ENCODE assay signal across 14 cellular contexts in genomic region chr17:17857496-17857895, GRCh38. TPM values are rescaled to one million over a fixed set of nuclear protein-coding genes. Genes with fewer than 3 reads are reported as not detected.
DNase-seq lines count a peak whose midpoint lies in the region; ATAC-seq and TF ChIP-seq lines count a peak whose summit lies in the region.
"Had no signal": no experiment of that assay in that cellular context is flagged by ENCODE, and none has a peak within 500 bp of the region (broad histone marks: within the 10 kb centered on the region; RNA-seq: fewer than 3 reads in every experiment).

No MANE protein-coding gene starts in this region.

- H3K27me3 ChIP-seq in endodermal cell (ENCODE audit: control insufficient read depth, insufficient read depth, low read length, poor library complexity, severe bottlenecking) (no peaks in the 10 kb centered on the region), thyroid gland (no peaks in the 10 kb centered on the region)

- H3K36me3 Mint-ChIP-seq in activated naive CD4-positive, alpha-beta T cell treated with anti-CD3 and anti-CD28 coated beads, Interleukin-2, amount 10 ng/mL, durations not matched to agents 7 days and 5 days = peaks cover 7% of the 10 kb centered on the region
- H3K36me3 Mint-ChIP-seq in activated naive CD4-positive, alpha-beta T cell treated with anti-CD3 and anti-CD28 coated beads, Interleukin-2, amount 50 U/mL, for 72 hours = peaks cover 4% of the 10 kb centered on the region in 2 donors
- no peaks in the 10 kb centered on the region for H3K36me3 Mint-ChIP-seq in endodermal cell (ENCODE audit: low read depth)
- H3K36me3 Mint-ChIP-seq in activated T-helper 1 cell treated with anti-CD3 and anti-CD28 coated beads, Interleukin-12 subunit alpha, Interleukin-12 subunit beta, Interleukin-2, Interleukin-4 antibody, amounts not matched to agents 30 ng/mL and 10 ng/mL and 1 ng/mL, durations not matched to agents 14 hours and 24 hours and 36 hours (ENCODE audit: low read depth) = peaks cover 3% of the 10 kb centered on the region

- TF ChIP-seq CTCF in endodermal cell (conservative IDR thresholded peaks at IDR 0.05) = no peak
- TF ChIP-seq CTCF in thyroid gland (IDR thresholded peaks at IDR 0.05) = no peak

- intact Hi-C loops in thyroid gland (cut with DNase I) = loop anchor here (10.0 kb wide), 1 partner anchor 177 kb away; the partner anchor contains the start of genes ATPAF2 and GID4
- intact Hi-C loops in activated T-helper 1 cell treated with anti-CD3 and anti-CD28 coated beads, Interleukin-12 subunit alpha, Interleukin-12 subunit beta, Interleukin-2, Interleukin-4 antibody, amounts not matched to agents 30 ng/mL and 10 ng/mL and 1 ng/mL, durations not matched to agents 14 hours and 24 hours and 36 hours (cut with micrococcal nuclease) = no loop called here

- WGBS in endodermal cell (ENCODE audit: insufficient coverage in 1 of 2, insufficient read length in 1 of 2), 2 experiments = 66 to 92% methylated on average over 2 to 4 of the region's 4 CpGs
- 95 to 98% methylated on average over 4 of the region's 4 CpGs for WGBS in thyroid gland, 2 donors

- no peaks in the 10 kb centered on the region for H3K9me3 Mint-ChIP-seq in activated naive CD4-positive, alpha-beta T cell treated with anti-CD3 and anti-CD28 coated beads, Interleukin-2, amount 10 ng/mL, durations not matched to agents 7 days and 5 days
- no peaks in the 10 kb centered on the region for H3K9me3 Mint-ChIP-seq in activated naive CD4-positive, alpha-beta T cell treated with anti-CD3 and anti-CD28 coated beads, Interleukin-2, amount 50 U/mL, for 72 hours
- H3K9me3 Mint-ChIP-seq in endodermal cell = no peaks in the 10 kb centered on the region
- H3K9me3 Mint-ChIP-seq in activated T-helper 1 cell treated with anti-CD3 and anti-CD28 coated beads, Interleukin-12 subunit alpha, Interleukin-12 subunit beta, Interleukin-2, Interleukin-4 antibody, amounts not matched to agents 30 ng/mL and 10 ng/mL and 1 ng/mL, durations not matched to agents 14 hours and 24 hours and 36 hours = no peaks in the 10 kb centered on the region
- H3K9me3 Mint-ChIP-seq: CD4-positive, alpha-beta T cell had no signal

- H3K4me1 Mint-ChIP-seq in activated naive CD4-positive, alpha-beta T cell treated with anti-CD3 and anti-CD28 coated beads, Interleukin-2, amount 10 ng/mL, durations not matched to agents 7 days and 5 days = peaks cover 45% of the 10 kb centered on the region
- H3K4me1 Mint-ChIP-seq in endodermal cell = peaks cover 1% of the 10 kb centered on the region
- peaks cover 38% of the 10 kb centered on the region for H3K4me1 Mint-ChIP-seq in activated T-helper 1 cell treated with anti-CD3 and anti-CD28 coated beads, Interleukin-12 subunit alpha, Interleukin-12 subunit beta, Interleukin-2, Interleukin-4 antibody, amounts not matched to agents 30 ng/mL and 10 ng/mL and 1 ng/mL, durations not matched to agents 14 hours and 24 hours and 36 hours (ENCODE audit: low read depth)

- TF ChIP-seq POLR2A in thyroid gland (IDR thresholded peaks at IDR 0.05) = no peak

- H3K9me3 ChIP-seq in endodermal cell (ENCODE audit: control insufficient read depth, low read length) (no peaks in the 10 kb centered on the region), thyroid gland (no peaks in the 10 kb centered on the region)
- H3K9me3 ChIP-seq: A549, Caco-2, HAP-1 had no signal

- H3K27ac ChIP-seq in endodermal cell (ENCODE audit: low read depth, low read length) (no peak overlapping the region), thyroid gland (peak overlapping the region in 2 of 3 donors; percentile 67 to 76)
- H3K27ac ChIP-seq: 22Rv1, A549, C4-2B had no signal

- H3K27ac Mint-ChIP-seq in activated naive CD4-positive, alpha-beta T cell treated with anti-CD3 and anti-CD28 coated beads, Interleukin-2, amount 10 ng/mL, durations not matched to agents 7 days and 5 days = peak overlapping the region; percentile 14
- no peak overlapping the region for H3K27ac Mint-ChIP-seq in activated naive CD4-positive, alpha-beta T cell treated with anti-CD3 and anti-CD28 coated beads, Interleukin-2, amount 50 U/mL, for 72 hours
- no peak overlapping the region for H3K27ac Mint-ChIP-seq in endodermal cell
- no peak overlapping the region for H3K27ac Mint-ChIP-seq in activated T-helper 1 cell treated with anti-CD3 and anti-CD28 coated beads, Interleukin-12 subunit alpha, Interleukin-12 subunit beta, Interleukin-2, Interleukin-4 antibody, amounts not matched to agents 30 ng/mL and 10 ng/mL and 1 ng/mL, durations not matched to agents 14 hours and 24 hours and 36 hours
- H3K27ac Mint-ChIP-seq: CD4-positive, alpha-beta T cell had no signal

- no peak overlapping the region for H3K4me3 Mint-ChIP-seq in activated naive CD4-positive, alpha-beta T cell treated with anti-CD3 and anti-CD28 coated beads, Interleukin-2, amount 10 ng/mL, durations not matched to agents 7 days and 5 days
- H3K4me3 Mint-ChIP-seq in endodermal cell = no peak overlapping the region
- H3K4me3 Mint-ChIP-seq in activated T-helper 1 cell treated with anti-CD3 and anti-CD28 coated beads, Interleukin-12 subunit alpha, Interleukin-12 subunit beta, Interleukin-2, Interleukin-4 antibody, amounts not matched to agents 30 ng/mL and 10 ng/mL and 1 ng/mL, durations not matched to agents 14 hours and 24 hours and 36 hours = no peak overlapping the region
- H3K4me3 Mint-ChIP-seq: CD4-positive, alpha-beta T cell had no signal

- ATAC-seq in activated naive CD4-positive, alpha-beta T cell treated with anti-CD3 and anti-CD28 coated beads, Interleukin-2, amount 50 U/mL, for 72 hours = no peak
- ATAC-seq in HG03565 (IDR thresholded peaks at IDR 0.05; ENCODE audit: unreplicated experiment) = no peak
- ATAC-seq: A549 had no signal

- H3K4me3 ChIP-seq in endodermal cell (ENCODE audit: low read length) (no peak overlapping the region), thyroid gland (replicated peaks in 1 of 3) (no peak overlapping the region)
- H3K4me3 ChIP-seq: A549, HAP-1 had no signal

- CTCF ChIA-PET in activated naive CD4-positive, alpha-beta T cell treated with anti-CD3 and anti-CD28 coated beads, Interleukin-2, amount 10 ng/mL, durations not matched to agents 7 days and 5 days (lab: Charles Lee) = interaction anchor here (0.6 to 10.2 kb wide), 6 partner anchors 22 to 176 kb away, joined by 3 to 95 read pairs (median 4); no protein-coding TSS in a partner anchor

- no peaks in the 10 kb centered on the region for H3K27me3 Mint-ChIP-seq in activated naive CD4-positive, alpha-beta T cell treated with anti-CD3 and anti-CD28 coated beads, Interleukin-2, amount 10 ng/mL, durations not matched to agents 7 days and 5 days
- H3K27me3 Mint-ChIP-seq in endodermal cell (ENCODE audit: insufficient read depth) = no peaks in the 10 kb centered on the region
- H3K27me3 Mint-ChIP-seq in activated T-helper 1 cell treated with anti-CD3 and anti-CD28 coated beads, Interleukin-12 subunit alpha, Interleukin-12 subunit beta, Interleukin-2, Interleukin-4 antibody, amounts not matched to agents 30 ng/mL and 10 ng/mL and 1 ng/mL, durations not matched to agents 14 hours and 24 hours and 36 hours (ENCODE audit: insufficient read depth) = no peaks in the 10 kb centered on the region
- H3K27me3 Mint-ChIP-seq: CD4-positive, alpha-beta T cell had no signal

- no peak for DNase-seq in activated naive CD4-positive, alpha-beta T cell treated with anti-CD3 and anti-CD28 coated beads, Interleukin-2, amount 10 ng/mL, durations not matched to agents 7 days and 5 days
- DNase-seq in activated naive CD4-positive, alpha-beta T cell treated with anti-CD3 and anti-CD28 coated beads, Interleukin-2, amount 50 U/mL, for 72 hours (ENCODE audit: low spot score in 2 of 2) = no peak
- peak; percentile 38 for DNase-seq in endodermal cell
- no peak for DNase-seq in thyroid gland
- no peak for DNase-seq in activated T-helper 1 cell treated with anti-CD3 and anti-CD28 coated beads, Interleukin-12 subunit alpha, Interleukin-12 subunit beta, Interleukin-2, Interleukin-4 antibody, amounts not matched to agents 30 ng/mL and 10 ng/mL and 1 ng/mL, durations not matched to agents 14 hours and 24 hours and 36 hours (ENCODE audit: low spot score)
- no peak for DNase-seq in cerebellum (ENCODE audit: low spot score)
- DNase-seq: AML-193; Caco-2; CD4-positive, alpha-beta T cell had no signal

- H3K4me1 ChIP-seq in endodermal cell (ENCODE audit: control insufficient read depth, insufficient read depth, low read length) (no peaks in the 10 kb centered on the region), thyroid gland (peaks cover 44 to 68% of the 10 kb centered on the region in 2 donors)

- no peak overlapping the region for H3K9ac ChIP-seq in endodermal cell (ENCODE audit: extremely low read depth, low read length, poor library complexity, severe bottlenecking)

- H3K36me3 ChIP-seq in endodermal cell (ENCODE audit: control insufficient read depth, insufficient read depth, low read length) = no peaks in the 10 kb centered on the region
- peaks cover 0 to 6% of the 10 kb centered on the region in 2 donors for H3K36me3 ChIP-seq in thyroid gland
- H3K36me3 ChIP-seq: HAP-1 had no signal

RNA-seq across cellular contexts. Expression of gene SREBF1, which starts 20.7 kb away (rescaled TPM):
- 100 to 1,000 TPM in 1 of 2 donors, 10 to 100 TPM in 1; 67.2 to 103 TPM for total RNA-seq in activated naive CD4-positive, alpha-beta T cell treated with anti-CD3 and anti-CD28 coated beads, Interleukin-2, amount 50 U/mL, for 72 hours
- 10 to 100 TPM; 39.0 to 58.2 TPM for total RNA-seq in endodermal cell
- 69.1 TPM for polyA plus RNA-seq in endodermal cell (2013, experiment 1 of 2)
- 66.7 TPM for polyA plus RNA-seq in endodermal cell (2013, experiment 2 of 2)
- 10 to 100 TPM; 44.6 to 89.4 (median 63.0) TPM for total RNA-seq in thyroid gland
- total RNA-seq in activated T-helper 1 cell treated with anti-CD3 and anti-CD28 coated beads, Interleukin-12 subunit alpha, Interleukin-12 subunit beta, Interleukin-2, Interleukin-4 antibody, amounts not matched to agents 30 ng/mL and 10 ng/mL and 1 ng/mL, durations not matched to agents 14 hours and 24 hours and 36 hours = 167 and 172 TPM in 2 replicates
- total RNA-seq in cerebellum = 11.8 TPM
